ENCODE assay signal across 11 cellular contexts in genomic region chr15:39625451-39625850, GRCh38. TPM values are rescaled to one million over a fixed set of nuclear protein-coding genes. Genes with fewer than 3 reads are reported as not detected.
A peak's percentile ranks its signal among the peaks of the same experiment; 100 is the strongest.
DNase-seq lines count a peak whose midpoint lies in the region; ATAC-seq and TF ChIP-seq lines count a peak whose summit lies in the region.
"Had no signal": no experiment of that assay in that cellular context is flagged by ENCODE, and none has a peak within 500 bp of the region (broad histone marks: within the 10 kb centered on the region; RNA-seq: fewer than 3 reads in every experiment).

No MANE protein-coding gene starts in this region.

- POLR2A ChIA-PET in CD4-positive, alpha-beta memory T cell (lab: Charles Lee; ENCODE audit: partially characterized antibody) = interaction anchor here (0.8 to 6.1 kb wide), 20 partner anchors 11 to 1171 kb away, joined by 3 to 59 read pairs (median 8); partner anchors contain the start of genes FAM98B, FSIP1 and THBS1

- H3K4me1 Mint-ChIP-seq in CD4-positive, alpha-beta memory T cell = peaks cover 72 to 94% (median 85%) of the 10 kb centered on the region in 4 donors

- intact Hi-C loops in CD4-positive, alpha-beta memory T cell (cut with micrococcal nuclease) = loop anchor here (2.0 kb wide), 5 partner anchors 15 to 157 kb away; partner anchors contain the start of genes FSIP1 and THBS1

- CTCF ChIA-PET in CD4-positive, alpha-beta memory T cell (lab: Charles Lee; ENCODE audit: partially characterized antibody) = interaction anchor here (0.7 to 5.9 kb wide), 11 partner anchors 9 to 935 kb away, joined by 3 to 54 read pairs (median 4); partner anchors contain the start of gene THBS1

- no peak for DNase-seq in CD4-positive, alpha-beta memory T cell
- DNase-seq in dermis blood vessel endothelial cell (peak; percentile 36), osteoblast (ENCODE audit: insufficient read length, low spot score, missing footprints) (no peak), H4 (ENCODE audit: low spot score) (no peak)
- DNase-seq: COR-L47, cortex of kidney, H9 had no signal

- H3K79me2 ChIP-seq in OCI-LY3 (ENCODE audit: low read length) (no peaks in the 10 kb centered on the region), osteoblast (ENCODE audit: insufficient read depth, low read length) (no peaks in the 10 kb centered on the region)

- no peaks in the 10 kb centered on the region for H3K27me3 Mint-ChIP-seq in CD4-positive, alpha-beta memory T cell

- no peaks in the 10 kb centered on the region for H3K9me3 ChIP-seq in CD4-positive, alpha-beta memory T cell (ENCODE audit: control insufficient read depth in 1 of 2, low read length in 2 of 2)
- H3K9me3 ChIP-seq in OCI-LY3 (ENCODE audit: insufficient read depth, low read length) = peaks cover 8% of the 10 kb centered on the region; the same call in 1 of the 2 replicates
- no peaks in the 10 kb centered on the region for H3K9me3 ChIP-seq in osteoblast (ENCODE audit: low read depth, low read length)

- H3K27me3 ChIP-seq in CD4-positive, alpha-beta memory T cell (ENCODE audit: insufficient read depth, low read length) = no peaks in the 10 kb centered on the region
- H3K27me3 ChIP-seq in OCI-LY3 (ENCODE audit: low read depth, low read length) (no peaks in the 10 kb centered on the region), osteoblast (ENCODE audit: insufficient read depth, low read length) (no peaks in the 10 kb centered on the region)

- peaks cover 0 to 9% of the 10 kb centered on the region in 2 donors for H3K36me3 Mint-ChIP-seq in CD4-positive, alpha-beta memory T cell

- H3K9me3 Mint-ChIP-seq in CD4-positive, alpha-beta memory T cell = peaks cover 0 to 4% (median 0%) of the 10 kb centered on the region in 8 donors

- H3K4me2 ChIP-seq in OCI-LY3 (ENCODE audit: low read length) (no peak overlapping the region), osteoblast (ENCODE audit: insufficient read depth, low read length) (no peak overlapping the region)

- H2AFZ ChIP-seq in OCI-LY3 (ENCODE audit: low read depth, low read length) (no peak overlapping the region), osteoblast (ENCODE audit: low read length) (no peak overlapping the region)

- H3K9ac ChIP-seq in OCI-LY3 (ENCODE audit: low read length) = no peak overlapping the region

- TF ChIP-seq CTCF in OCI-LY3 (IDR thresholded peaks at IDR 0.05; ENCODE audit: low read depth, low read length) = no peak
- no peak for TF ChIP-seq CTCF in osteoblast (IDR thresholded peaks at IDR 0.05; ENCODE audit: extremely low read depth, low read depth, low read length)

- H4K20me1 ChIP-seq in OCI-LY3 (ENCODE audit: insufficient read depth, low read length) (no peaks in the 10 kb centered on the region), osteoblast (ENCODE audit: insufficient read depth, low read length) (no peaks in the 10 kb centered on the region)

- H3K27ac Mint-ChIP-seq in CD4-positive, alpha-beta memory T cell = peak overlapping the region; percentile 98 to 100 (median 99)

- peak overlapping the region in 7 of 8 donors; percentile 76 to 91 (median 81) for H3K4me3 Mint-ChIP-seq in CD4-positive, alpha-beta memory T cell
- H3K4me3 Mint-ChIP-seq: H9 had no signal

- H3K27ac ChIP-seq in CD4-positive, alpha-beta memory T cell (ENCODE audit: low read depth, low read length) = peak overlapping the region; percentile 70
- H3K27ac ChIP-seq in OCI-LY3 (ENCODE audit: low read length) (peak overlapping the region; percentile 98), osteoblast (ENCODE audit: low read depth, low read length) (peak overlapping the region; percentile 41)

- ATAC-seq in HG02981 (IDR thresholded peaks at IDR 0.05; ENCODE audit: unreplicated experiment) (no peak), HG02798 (IDR thresholded peaks at IDR 0.05; ENCODE audit: poor library complexity, unreplicated experiment) (no peak), GM21390 (IDR thresholded peaks at IDR 0.05; ENCODE audit: unreplicated experiment) (no peak)

- no peaks in the 10 kb centered on the region for H3K36me3 ChIP-seq in CD4-positive, alpha-beta memory T cell (ENCODE audit: insufficient read depth, low read length)
- H3K36me3 ChIP-seq in OCI-LY3 (replicated peaks; ENCODE audit: low read depth, low read length) (peaks cover 20% of the 10 kb centered on the region), osteoblast (ENCODE audit: insufficient read depth, low read length) (no peaks in the 10 kb centered on the region)

- H3K4me3 ChIP-seq in CD4-positive, alpha-beta memory T cell (ENCODE audit: low read length in 2 of 2) = no peak overlapping the region
- H3K4me3 ChIP-seq in OCI-LY3 (ENCODE audit: low read length) (no peak overlapping the region), osteoblast (ENCODE audit: insufficient read depth, low read length) (no peak overlapping the region)

- H3K4me1 ChIP-seq in CD4-positive, alpha-beta memory T cell (ENCODE audit: insufficient read depth, low read length) = peaks cover 86% of the 10 kb centered on the region
- H3K4me1 ChIP-seq in OCI-LY3 (ENCODE audit: low read length) (peaks cover 71% of the 10 kb centered on the region), osteoblast (ENCODE audit: insufficient read depth, low read length) (peaks cover 24% of the 10 kb centered on the region)

RNA-seq across cellular contexts. Expression of gene THBS1, which starts 44.6 kb away (rescaled TPM):
- 1 to 10 TPM; 4.0 to 7.6 TPM for total RNA-seq in CD4-positive, alpha-beta memory T cell
- 1 to 10 TPM in 1 of 2 donors, under 1 TPM in 1; 0.77 to 1.1 TPM for polyA plus RNA-seq in CD4-positive, alpha-beta memory T cell
- total RNA-seq in dermis blood vessel endothelial cell = 7,970 and 9,720 TPM in 2 replicates
- 6,477 and 8,941 TPM in 2 replicates for total RNA-seq in osteoblast
- total RNA-seq in H4 (2014; rRNA removed; shearing (Covaris generic)) = 277 and 278 TPM in 2 replicates

Comparison
In these comparisons a context has a peak if more than half of its experiments do, and no peak if none do; other contexts are left out.
1. H3K27ac ChIP-seq: peak in every context shown above with its lines; median percentile 98 in OCI-LY3; 70 in CD4-positive, alpha-beta memory T cell; 41 in osteoblast.
2. RNA of gene THBS1, which starts 44.6 kb away (total RNA-seq): 6,477 to 8,941 TPM in osteoblast, 7,970 to 9,720 TPM in dermis blood vessel endothelial cell and 277 to 278 TPM in H4; 4.0 to 7.6 TPM in CD4-positive, alpha-beta memory T cell; every median in the first group is over 10 times any median in the second.